1 cellular context compared by ENCODE assay signal in genomic region chr13:59658736-59659330, GRCh38.
TF ChIP-seq lines count a peak whose summit lies in the region.

No MANE protein-coding gene starts in this region.

TF ChIP-seq in H1, 55 proteins besides CTCF, POLR2A, EP300 and RAD21 (continued from another document):
- no peak for TF ChIP-seq NANOG (IDR thresholded peaks at IDR 0.05; ENCODE audit: insufficient read depth, low read depth, low read length, poor library complexity, severe bottlenecking)
- TF ChIP-seq EZH2 (IDR thresholded peaks at IDR 0.05; ENCODE audit: low read depth, low read length, severe bottlenecking), result no peak
